Comparison of ENCODE assay signal across 15 cellular contexts in genomic region chr13:88648598-88649373, GRCh38.
DNase-seq lines count a peak whose midpoint lies in the region; ATAC-seq and TF ChIP-seq lines count a peak whose summit lies in the region.
"Had no signal": no experiment of that assay in that cellular context is flagged by ENCODE, and none has a peak within 500 bp of the region (broad histone marks: within the 10 kb centered on the region; RNA-seq: fewer than 3 reads in every experiment).

No MANE protein-coding gene starts in this region.

- peaks cover 15 to 20% of the 10 kb centered on the region in 2 donors for H3K4me1 Mint-ChIP-seq in natural killer cell treated with Interleukin-12 subunit alpha and Interleukin-12 subunit beta and Interleukin-15 and Interleukin-18, amount 100 ng/mL, for 72 hours (ENCODE audit: low read depth in 2 of 2)

- H3K4me3 Mint-ChIP-seq in natural killer cell treated with Interleukin-12 subunit alpha and Interleukin-12 subunit beta and Interleukin-15 and Interleukin-18, amount 100 ng/mL, for 72 hours, result no peak overlapping the region

- peaks cover 40% of the 10 kb centered on the region for H3K9me3 ChIP-seq in OCI-LY3 (ENCODE audit: insufficient read depth, low read length)
- H3K9me3 ChIP-seq: HAP-1 had no signal

- TF ChIP-seq CTCF in OCI-LY3 (IDR thresholded peaks at IDR 0.05; ENCODE audit: low read depth, low read length) (no peak), GM13977 (IDR thresholded peaks at IDR 0.05; ENCODE audit: extremely low read depth, insufficient read depth, missing control alignments) (no peak)

- H3K27me3 ChIP-seq in OCI-LY3 (ENCODE audit: low read depth, low read length), result no peaks in the 10 kb centered on the region

- H3K4me3 ChIP-seq in OCI-LY3 (ENCODE audit: low read length), result no peak overlapping the region
- H3K4me3 ChIP-seq: HAP-1 had no signal

- in situ Hi-C loops in GM13977 (cut with MboI; ENCODE audit: low pct_unique_long_range_greater_than_20kb, low sequenced_read_pairs, unreplicated experiment), result no loop called here

- peaks cover 33% of the 10 kb centered on the region for H3K36me3 ChIP-seq in OCI-LY3 (replicated peaks; ENCODE audit: low read depth, low read length)
- H3K36me3 ChIP-seq: HAP-1 had no signal

- no peaks in the 10 kb centered on the region for H3K27me3 Mint-ChIP-seq in natural killer cell treated with Interleukin-12 subunit alpha and Interleukin-12 subunit beta and Interleukin-15 and Interleukin-18, amount 100 ng/mL, for 72 hours

- peaks cover 3% of the 10 kb centered on the region for H3K9me3 Mint-ChIP-seq in natural killer cell treated with Interleukin-12 subunit alpha and Interleukin-12 subunit beta and Interleukin-15 and Interleukin-18, amount 100 ng/mL, for 72 hours

- DNase-seq in natural killer cell treated with Interleukin-12 subunit alpha and Interleukin-12 subunit beta and Interleukin-15 and Interleukin-18, amount 100 ng/mL, for 72 hours (ENCODE audit: low spot score), result no peak
- DNase-seq in NCI-H2171 treated with DMSO at 0.1 percent for 48 hours (lab: John Stamatoyannopoulos, UW), result no peak
- no peak for DNase-seq in NCI-H1105 (lab: John Stamatoyannopoulos, UW)
- no peak for DNase-seq in GM13977 (ENCODE audit: low spot score)
- DNase-seq: AML-193, Calu3, DND-41, GDM1, IMR-90, NCI-H1048, NCI-H1694 treated with DMSO at 0.1 percent for 48 hours had no signal

- H3K4me1 ChIP-seq in OCI-LY3 (ENCODE audit: low read length), result peaks cover 21% of the 10 kb centered on the region
- H3K4me1 ChIP-seq: HAP-1 had no signal

- H3K27ac Mint-ChIP-seq in natural killer cell treated with Interleukin-12 subunit alpha and Interleukin-12 subunit beta and Interleukin-15 and Interleukin-18, amount 100 ng/mL, for 72 hours, result peak overlapping the region; percentile 2 to 65

- no peaks in the 10 kb centered on the region for H4K20me1 ChIP-seq in OCI-LY3 (ENCODE audit: insufficient read depth, low read length)

- H3K36me3 Mint-ChIP-seq in natural killer cell treated with Interleukin-12 subunit alpha and Interleukin-12 subunit beta and Interleukin-15 and Interleukin-18, amount 100 ng/mL, for 72 hours, result peaks cover 4% of the 10 kb centered on the region

- H3K4me2 ChIP-seq in OCI-LY3 (ENCODE audit: low read length), result no peak overlapping the region

- no peak overlapping the region for H3K9ac ChIP-seq in OCI-LY3 (ENCODE audit: low read length)

- no peaks in the 10 kb centered on the region for H3K79me2 ChIP-seq in OCI-LY3 (ENCODE audit: low read length)

- ATAC-seq in GM21786 (IDR thresholded peaks at IDR 0.05; ENCODE audit: unreplicated experiment) (peak; percentile 41), HG03432 (IDR thresholded peaks at IDR 0.05; ENCODE audit: unreplicated experiment) (peak; percentile 43)
- ATAC-seq in natural killer cell treated with Interleukin-12 subunit alpha and Interleukin-12 subunit beta and Interleukin-15 and Interleukin-18, amount 100 ng/mL, for 72 hours, result no peak

- H2AFZ ChIP-seq in OCI-LY3 (ENCODE audit: low read depth, low read length), result no peak overlapping the region

- peak overlapping the region; percentile 8; the same call in 1 of the 2 replicates for H3K27ac ChIP-seq in OCI-LY3 (ENCODE audit: low read length)

Comparison
In these comparisons a context has a peak if more than half of its experiments do, and no peak if none do; other contexts are left out.
1. ATAC-seq: peak in GM21786 (single experiment) and HG03432 (single experiment); none in natural killer cell treated with Interleukin-12 subunit alpha and Interleukin-12 subunit beta and Interleukin-15 and Interleukin-18, amount 100 ng/mL, for 72 hours (0 of 2).